16 cellular contexts compared by ENCODE assay signal in the genomic region with DNA sequence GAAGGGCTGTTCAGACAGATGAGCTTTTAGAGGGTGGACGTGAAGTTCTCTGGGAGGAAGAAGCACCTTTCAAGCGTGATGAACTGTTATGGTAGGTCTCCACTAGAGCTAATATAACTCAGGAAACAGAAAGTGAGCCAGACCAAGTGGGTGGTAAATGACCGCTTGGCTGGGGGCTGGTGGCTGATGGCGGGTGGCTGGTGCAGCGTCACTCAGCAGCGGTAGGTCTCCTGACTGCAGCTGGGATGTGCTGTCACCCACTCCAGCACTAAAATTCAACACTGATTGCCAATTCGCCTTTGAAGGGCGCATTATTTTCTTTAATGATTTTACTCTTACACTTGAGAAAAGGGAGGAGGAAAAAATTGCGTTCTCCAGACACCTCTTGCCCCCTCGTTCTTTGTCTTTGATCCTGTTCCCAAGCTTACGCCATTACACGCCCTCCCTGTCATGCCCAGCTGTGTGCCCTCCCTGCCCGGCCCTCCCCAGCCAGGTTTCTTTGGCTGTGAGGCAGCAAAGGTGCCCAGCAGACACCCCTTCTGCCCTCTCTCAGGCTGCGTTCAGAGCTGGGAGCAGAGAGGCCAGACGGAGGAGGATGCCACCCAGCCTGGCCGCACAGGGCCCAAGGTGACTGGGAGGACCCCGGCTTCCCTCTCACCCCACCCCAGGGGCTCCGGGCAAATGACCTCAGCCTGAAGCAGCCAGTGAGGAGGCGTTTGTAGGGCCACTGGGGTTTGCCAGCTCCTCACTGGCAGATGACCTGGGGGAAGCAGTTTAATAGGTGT.
"Had no signal": no experiment of that assay in that cellular context is flagged by ENCODE, and none has a peak within 500 bp of the region (broad histone marks: within the 10 kb centered on the region; RNA-seq: fewer than 3 reads in every experiment).

No MANE protein-coding gene starts in this region.

- H3K27me3 Mint-ChIP-seq: activated naive CD8-positive, alpha-beta T cell treated with anti-CD3 and anti-CD28 coated beads, Interleukin-2, amount 50 U/mL, for 24 hours; stimulated activated naive CD8-positive, alpha-beta T cell treated with anti-CD3 and anti-CD28 coated beads, Interleukin-15, Interleukin-2, amounts not matched to agents 100 ng/mL and 50 ng/mL, for 24 hours had no signal

- H3K27me3 ChIP-seq: foreskin keratinocyte, heart right ventricle, pancreas, testis had no signal

- H3K4me3 Mint-ChIP-seq: activated naive CD8-positive, alpha-beta T cell treated with anti-CD3 and anti-CD28 coated beads, Interleukin-2, amount 50 U/mL, for 24 hours; activated T-helper 1 cell treated with anti-CD3 and anti-CD28 coated beads, Interleukin-12 subunit alpha, Interleukin-12 subunit beta, Interleukin-2, Interleukin-4 antibody, amounts not matched to agents 30 ng/mL and 10 ng/mL and 1 ng/mL, durations not matched to agents 14 hours and 24 hours and 36 hours; neural crest cell; stimulated activated naive CD8-positive, alpha-beta T cell treated with anti-CD3 and anti-CD28 coated beads, Interleukin-15, Interleukin-2, amounts not matched to agents 100 ng/mL and 50 ng/mL, for 24 hours; WTC11 had no signal

- H3K4me1 ChIP-seq: foreskin keratinocyte, testis had no signal

- H3K4me1 Mint-ChIP-seq: activated naive CD8-positive, alpha-beta T cell treated with anti-CD3 and anti-CD28 coated beads, Interleukin-2, amount 50 U/mL, for 24 hours had no signal

- H3K36me3 Mint-ChIP-seq: WTC11 had no signal

- H3K36me3 ChIP-seq: heart right ventricle, pancreas had no signal

- H3K9me3 Mint-ChIP-seq: activated naive CD8-positive, alpha-beta T cell treated with anti-CD3 and anti-CD28 coated beads, Interleukin-2, amount 50 U/mL, for 24 hours; activated T-helper 1 cell treated with anti-CD3 and anti-CD28 coated beads, Interleukin-12 subunit alpha, Interleukin-12 subunit beta, Interleukin-2, Interleukin-4 antibody, amounts not matched to agents 30 ng/mL and 10 ng/mL and 1 ng/mL, durations not matched to agents 14 hours and 24 hours and 36 hours; neural crest cell; stimulated activated naive CD8-positive, alpha-beta T cell treated with anti-CD3 and anti-CD28 coated beads, Interleukin-15, Interleukin-2, amounts not matched to agents 100 ng/mL and 50 ng/mL, for 24 hours; WTC11 had no signal

- H3K27ac Mint-ChIP-seq: activated naive CD8-positive, alpha-beta T cell treated with anti-CD3 and anti-CD28 coated beads, Interleukin-2, amount 50 U/mL, for 24 hours; activated T-helper 1 cell treated with anti-CD3 and anti-CD28 coated beads, Interleukin-12 subunit alpha, Interleukin-12 subunit beta, Interleukin-2, Interleukin-4 antibody, amounts not matched to agents 30 ng/mL and 10 ng/mL and 1 ng/mL, durations not matched to agents 14 hours and 24 hours and 36 hours; stimulated activated naive CD8-positive, alpha-beta T cell treated with anti-CD3 and anti-CD28 coated beads, Interleukin-15, Interleukin-2, amounts not matched to agents 100 ng/mL and 50 ng/mL, for 24 hours had no signal

- H3K9me3 ChIP-seq: heart right ventricle, pancreas, testis had no signal

- ATAC-seq: activated naive CD8-positive, alpha-beta T cell treated with anti-CD3 and anti-CD28 coated beads, Interleukin-2, amount 50 U/mL, for 24 hours; foreskin keratinocyte; heart right ventricle; left ventricle myocardium superior; pancreas; WTC11 had no signal

- H3K27ac ChIP-seq: foreskin keratinocyte, pancreas, testis had no signal

- DNase-seq: activated CD4-positive, alpha-beta T cell treated with anti-CD3 and anti-CD28 coated beads for 48 hours; activated naive CD4-positive, alpha-beta T cell; activated naive CD8-positive, alpha-beta T cell treated with anti-CD3 and anti-CD28 coated beads, Interleukin-2, amount 50 U/mL, for 24 hours; effector CD4-positive, alpha-beta T cell; foreskin keratinocyte; heart right ventricle; left ventricle myocardium superior; mesendoderm; pancreas; stimulated activated CD4-positive, alpha-beta T cell treated with anti-CD3 and anti-CD28 coated beads, Interleukin-15, amount 100 ng/mL, for 24 hours; stimulated activated CD4-positive, alpha-beta T cell treated with anti-CD3 and anti-CD28 coated beads, Interleukin-4, amount 100 ng/mL, for 24 hours; testis had no signal

- H3K4me3 ChIP-seq: heart right ventricle, pancreas, testis had no signal
